Comparison of ENCODE assay signal across 1 cellular context in the genomic region with DNA sequence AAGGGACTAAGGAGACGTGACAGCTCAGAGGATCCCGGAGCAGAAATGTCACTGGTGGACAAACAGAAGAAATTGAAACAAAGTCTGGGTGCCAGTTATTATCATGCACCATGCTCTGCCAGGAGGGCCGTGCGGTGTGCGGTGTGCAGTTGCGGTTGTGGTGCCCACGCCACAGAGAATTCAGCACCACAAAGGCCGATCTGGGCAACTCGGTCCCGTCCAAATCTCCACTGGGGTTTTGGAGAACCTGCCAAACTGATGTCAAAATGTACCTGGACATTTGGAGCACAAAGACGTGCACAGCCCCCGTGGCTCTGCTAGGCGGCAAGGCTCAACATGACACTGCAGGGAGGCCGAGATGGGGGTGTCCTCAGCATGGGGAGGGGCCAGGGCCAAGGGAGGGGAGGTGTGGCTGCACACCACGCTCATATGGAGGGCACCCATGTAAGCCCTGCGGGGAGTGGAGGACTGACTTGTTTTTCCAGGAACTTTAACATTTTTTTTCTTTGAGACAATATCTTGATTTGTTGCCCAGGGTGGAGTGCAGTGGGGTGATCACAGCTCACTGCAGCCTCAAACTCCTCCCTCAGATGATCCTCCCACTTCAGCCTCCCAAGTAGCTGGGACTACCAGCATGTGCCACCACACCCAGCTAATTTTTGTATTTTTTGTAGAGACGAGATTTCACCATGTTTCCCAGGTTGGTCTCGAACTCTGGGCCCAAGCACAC.
TF ChIP-seq lines count a peak whose summit lies in the region.

No MANE protein-coding gene starts in this region.

TF ChIP-seq in SK-N-SH treated with all-trans-retinoic acid at 6 μM for 48 hours, 23 proteins besides CTCF, POLR2A, EP300 and RAD21:
- TF ChIP-seq ZNF70 (CRISPR knock-in tag; IDR thresholded peaks at IDR 0.05), result no peak
- TF ChIP-seq SNAI2 (CRISPR knock-in tag; IDR thresholded peaks at IDR 0.05), result no peak
